Comparison of ENCODE assay signal across 21 cellular contexts in the genomic region with DNA sequence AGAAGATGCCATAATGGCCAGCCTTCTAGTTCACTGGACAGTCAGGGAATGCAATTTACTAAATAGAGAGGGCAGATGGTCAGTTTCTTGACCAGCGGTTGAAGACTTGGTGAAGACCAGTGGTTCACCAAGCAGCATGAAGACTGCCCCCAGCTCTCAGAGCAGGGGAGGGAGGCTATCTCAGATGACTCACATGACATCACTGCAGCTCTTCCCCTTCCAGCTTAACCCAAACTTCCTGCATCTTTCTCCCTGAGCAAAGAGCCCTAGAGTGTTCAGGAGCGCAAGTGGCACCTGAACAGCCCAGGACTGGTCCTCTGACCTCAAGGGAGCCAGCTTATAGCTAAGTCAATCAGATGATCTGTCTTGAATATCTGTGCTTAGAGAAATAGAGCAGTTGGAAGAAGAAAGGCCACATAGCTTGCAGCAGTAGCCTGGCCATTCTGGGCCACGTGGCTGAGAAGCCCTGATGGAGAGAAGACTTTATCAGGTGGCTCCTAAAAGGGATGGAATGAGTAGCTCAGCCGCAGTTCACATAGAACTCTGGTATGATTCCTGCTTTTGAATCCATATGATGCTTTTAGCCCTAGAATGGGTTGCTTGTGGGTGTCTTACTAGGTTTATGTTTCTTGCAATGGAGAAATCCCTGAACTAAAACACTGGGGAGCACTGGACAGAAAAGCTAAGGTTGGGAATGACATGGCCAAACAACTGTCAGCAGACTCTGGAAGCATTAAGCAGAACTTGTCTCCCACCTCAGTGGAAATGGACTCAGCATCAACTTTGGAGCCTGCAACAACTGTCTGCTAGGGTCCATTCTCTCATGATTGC.
"Had no signal": no experiment of that assay in that cellular context is flagged by ENCODE, and none has a peak within 500 bp of the region (broad histone marks: within the 10 kb centered on the region; RNA-seq: fewer than 3 reads in every experiment).

No MANE protein-coding gene starts in this region.

- H3K27ac ChIP-seq: colonic mucosa, esophagus muscularis mucosa, foreskin keratinocyte, gastroesophageal sphincter, heart left ventricle, hepatocyte, left lung, lower lobe of right lung had no signal

- H3K9me3 ChIP-seq: colonic mucosa, esophagus muscularis mucosa, gastroesophageal sphincter, heart left ventricle, left lung, lower lobe of right lung, mucosa of descending colon had no signal

- H3K4me3 ChIP-seq: colonic mucosa, esophagus muscularis mucosa, gastroesophageal sphincter, heart left ventricle, hepatocyte, left lung, lower lobe of right lung, mucosa of descending colon had no signal

- FAIRE-seq: endothelial cell of umbilical vein, frontal cortex, keratinocyte had no signal

- H2AFZ ChIP-seq: hepatocyte had no signal

- DNase-seq: colonic mucosa; cortex of kidney; effector CD8-positive, alpha-beta T cell; effector memory CD8-positive, alpha-beta T cell; foreskin keratinocyte; heart left ventricle; hypothalamus; immature natural killer cell; left cardiac atrium; left lung; left ventricle myocardium superior; lower lobe of right lung; mesenchymal stem cell; mucosa of descending colon; naive B cell had no signal

- H3K27me3 ChIP-seq: colonic mucosa, foreskin keratinocyte had no signal

- H3K4me2 ChIP-seq: hepatocyte had no signal

- H3K4me1 ChIP-seq: colonic mucosa, esophagus muscularis mucosa, foreskin keratinocyte, gastroesophageal sphincter, heart left ventricle, left lung, lower lobe of right lung had no signal

- H3K36me3 ChIP-seq: colonic mucosa, esophagus muscularis mucosa, gastroesophageal sphincter, heart left ventricle, left lung, lower lobe of right lung had no signal

- H3K79me2 ChIP-seq: hepatocyte had no signal

- ATAC-seq: effector memory CD8-positive, alpha-beta T cell; foreskin keratinocyte; gastroesophageal sphincter; heart left ventricle; left cardiac atrium; left lung; left ventricle myocardium superior; lower lobe of right lung; mucosa of descending colon had no signal
